Comparison of ENCODE assay signal across 8 cellular contexts in genomic region chr5:40486437-40487270, GRCh38.
DNase-seq lines count a peak whose midpoint lies in the region; ATAC-seq lines count a peak whose summit lies in the region.

No MANE protein-coding gene starts in this region.

- H3K36me3 Mint-ChIP-seq in immature natural killer cell = no peaks in the 10 kb centered on the region
- H3K36me3 Mint-ChIP-seq in stimulated activated naive CD8-positive, alpha-beta T cell treated with anti-CD3 and anti-CD28 coated beads, Interleukin-15, Interleukin-2, amounts not matched to agents 100 ng/mL and 50 ng/mL, for 24 hours (ENCODE audit: low read depth) = peaks cover 4% of the 10 kb centered on the region

- peak overlapping the region; percentile 72 to 87 (median 81) for H3K9ac ChIP-seq in BLaER1 treated with 17β-estradiol and CSF1 and Interleukin-3, amounts not matched to agents 10 nM and 100 nM

- H3K4me1 ChIP-seq in BLaER1 treated with 17β-estradiol and CSF1 and Interleukin-3, amounts not matched to agents 10 nM and 100 nM = peaks cover 72 to 90% (median 85%) of the 10 kb centered on the region in 10 experiments

- H3K9me3 ChIP-seq in BLaER1 treated with 17β-estradiol and CSF1 and Interleukin-3, amounts not matched to agents 10 nM and 100 nM (replicated peaks in 1 of 11) = peaks cover 0 to 9% (median 0%) of the 10 kb centered on the region in 11 experiments; a peak in 3 of 22 replicates

- no peaks in the 10 kb centered on the region for H3K36me3 ChIP-seq in BLaER1 treated with 17β-estradiol and CSF1 and Interleukin-3, amounts not matched to agents 10 nM and 100 nM

- H3K27ac Mint-ChIP-seq in immature natural killer cell = peak overlapping the region in 5 of 6 donors; percentile 47 to 73 (median 55)
- peak overlapping the region; percentile 97 for H3K27ac Mint-ChIP-seq in stimulated activated naive CD8-positive, alpha-beta T cell treated with anti-CD3 and anti-CD28 coated beads, Interleukin-15, Interleukin-2, amounts not matched to agents 100 ng/mL and 50 ng/mL, for 24 hours

- H3K4me3 Mint-ChIP-seq in immature natural killer cell = peak overlapping the region in 2 of 5 donors; percentile 14 to 23
- peak overlapping the region; percentile 55 for H3K4me3 Mint-ChIP-seq in stimulated activated naive CD8-positive, alpha-beta T cell treated with anti-CD3 and anti-CD28 coated beads, Interleukin-15, Interleukin-2, amounts not matched to agents 100 ng/mL and 50 ng/mL, for 24 hours

- H3K9me3 Mint-ChIP-seq in immature natural killer cell = no peaks in the 10 kb centered on the region
- no peaks in the 10 kb centered on the region for H3K9me3 Mint-ChIP-seq in stimulated activated naive CD8-positive, alpha-beta T cell treated with anti-CD3 and anti-CD28 coated beads, Interleukin-15, Interleukin-2, amounts not matched to agents 100 ng/mL and 50 ng/mL, for 24 hours

- peaks cover 0 to 6% (median 2%) of the 10 kb centered on the region in 3 donors for H3K27me3 Mint-ChIP-seq in immature natural killer cell (ENCODE audit: low read depth in 3 of 3)
- no peaks in the 10 kb centered on the region for H3K27me3 Mint-ChIP-seq in stimulated activated naive CD8-positive, alpha-beta T cell treated with anti-CD3 and anti-CD28 coated beads, Interleukin-15, Interleukin-2, amounts not matched to agents 100 ng/mL and 50 ng/mL, for 24 hours

- in situ Hi-C loops in G401 (cut with HindIII; ENCODE audit: low sequenced_read_pairs) = no loop called here

- peaks cover 12 to 32% of the 10 kb centered on the region in 2 donors for H3K4me1 Mint-ChIP-seq in immature natural killer cell
- H3K4me1 Mint-ChIP-seq in stimulated activated naive CD8-positive, alpha-beta T cell treated with anti-CD3 and anti-CD28 coated beads, Interleukin-15, Interleukin-2, amounts not matched to agents 100 ng/mL and 50 ng/mL, for 24 hours (ENCODE audit: low read depth) = peaks cover 91% of the 10 kb centered on the region

- no peaks in the 10 kb centered on the region for H4K20me1 ChIP-seq in BLaER1 treated with 17β-estradiol and CSF1 and Interleukin-3, amounts not matched to agents 10 nM and 100 nM

- peak overlapping the region; percentile 88 to 98 (median 95) for H3K27ac ChIP-seq in BLaER1 treated with 17β-estradiol and CSF1 and Interleukin-3, amounts not matched to agents 10 nM and 100 nM

- H3K4me3 ChIP-seq in BLaER1 treated with 17β-estradiol and CSF1 and Interleukin-3, amounts not matched to agents 10 nM and 100 nM = peak overlapping the region in 5 of 10 experiments; percentile 8 to 35 (median 22); a peak in 4 of 20 replicates
- no peak overlapping the region for H3K4me3 ChIP-seq in Jurkat, Clone E6-1 (ENCODE audit: low read length)

- H3K27me3 ChIP-seq in BLaER1 treated with 17β-estradiol and CSF1 and Interleukin-3, amounts not matched to agents 10 nM and 100 nM = no peaks in the 10 kb centered on the region

- DNase-seq in Jurkat, Clone E6-1 (ENCODE audit: low read depth, low spot score) = peak; percentile 64
- peak; percentile 31 to 50 for DNase-seq in activated CD4-positive, alpha-beta T cell treated with anti-CD3 and anti-CD28 coated beads, Interleukin-2, amount 50 U/mL, for 4 hours
- peak; percentile 19 to 24 (median 23) for DNase-seq in immature natural killer cell
- DNase-seq in SHP77 (lab: John Stamatoyannopoulos, UW) = no peak
- DNase-seq in G401 (ENCODE audit: low spot score) = no peak

- peak overlapping the region; percentile 63 to 91 (median 75) for H3K4me2 ChIP-seq in BLaER1 treated with 17β-estradiol and CSF1 and Interleukin-3, amounts not matched to agents 10 nM and 100 nM

- peak; percentile 35 for ATAC-seq in GM21515 (IDR thresholded peaks at IDR 0.05; ENCODE audit: unreplicated experiment)

Comparison
In these comparisons a context has a peak if more than half of its experiments do, and no peak if none do; other contexts are left out.
1. DNase-seq: peak in Jurkat, Clone E6-1 (single experiment), activated CD4-positive, alpha-beta T cell treated with anti-CD3 and anti-CD28 coated beads, Interleukin-2, amount 50 U/mL, for 4 hours (2 of 2) and immature natural killer cell (3 of 3); none in SHP77 (0 of 2) and G401 (single experiment).